In the genomic region with DNA sequence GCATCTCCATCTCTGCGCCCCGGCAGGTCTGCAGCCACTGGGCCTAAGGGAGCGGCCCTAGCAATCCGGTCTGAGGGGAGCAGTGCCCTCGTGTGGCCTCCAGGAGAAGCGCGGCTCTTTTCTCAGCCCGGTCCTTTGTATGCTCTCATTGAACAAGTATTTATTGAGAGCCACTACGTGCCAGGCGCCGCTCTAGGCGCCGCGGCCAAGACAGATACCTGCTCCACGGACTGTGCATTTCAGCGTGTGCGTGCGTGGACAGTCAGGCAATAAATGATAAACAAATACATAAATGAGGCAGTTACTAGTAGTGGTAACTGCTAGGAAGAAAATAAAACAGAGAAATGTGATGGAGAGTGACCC, we compare ENCODE assay signal across 8 cellular contexts. TPM values are rescaled to one million over a fixed set of nuclear protein-coding genes. Genes with fewer than 3 reads are reported as not detected.
A peak's percentile ranks its signal among the peaks of the same experiment; 100 is the strongest.
DNase-seq lines count a peak whose midpoint lies in the region; ATAC-seq and TF ChIP-seq lines count a peak whose summit lies in the region.

No MANE protein-coding gene starts in this region.

- H3K9me2 ChIP-seq in OCI-LY7 (ENCODE audit: insufficient read depth, low read length), result no peaks in the 10 kb centered on the region

- peaks cover 6% of the 10 kb centered on the region in 2 donors for H3K27me3 Mint-ChIP-seq in natural killer cell (ENCODE audit: low read depth in 2 of 2)

- peak overlapping the region; percentile 56; the same call in 1 of the 2 replicates for H2AFZ ChIP-seq in OCI-LY7 (ENCODE audit: low read length)

- TF ChIP-seq RAD21 in Ishikawa (IDR thresholded peaks at IDR 0.05; ENCODE audit: low read depth), result peak; percentile 86

- WGBS in esophagus muscularis mucosa, result under 1% methylated on average over 16 of the region's 18 CpGs

- H3K27ac ChIP-seq in OCI-LY7 (ENCODE audit: low read depth, low read length, poor library complexity, severe bottlenecking) (no peak overlapping the region), esophagus muscularis mucosa (replicated peaks in 1 of 4) (no peak overlapping the region)

- H3K4me1 ChIP-seq in OCI-LY7 (ENCODE audit: insufficient read depth, low read length, poor library complexity, severe bottlenecking) (peaks cover 6% of the 10 kb centered on the region), esophagus muscularis mucosa (peaks cover 4 to 11% (median 10%) of the 10 kb centered on the region in 4 donors)

- no TSS peak for BruUV-seq in OCI-LY7 (replicated peaks; lab: Mats Ljungman, UMichigan)

- H3K9me3 ChIP-seq in OCI-LY7 (ENCODE audit: low read length) (no peaks in the 10 kb centered on the region), esophagus muscularis mucosa (no peaks in the 10 kb centered on the region)

- peak; percentile 82 for DNase-seq in DMS53 treated with DMSO at 0.1 percent for 48 hours (lab: John Stamatoyannopoulos, UW; ENCODE audit: unreplicated experiment)
- DNase-seq in OCI-LY7 (ENCODE audit: low spot score), result peak; percentile 80
- peak; percentile 75 for DNase-seq in activated T-cell treated with anti-CD3 and anti-CD28 coated beads, Interleukin-2, amount 50 U/mL, for 1 hour
- peak; percentile 96 for DNase-seq in esophagus muscularis mucosa (ENCODE audit: extremely low spot score)
- peak; percentile 57 for DNase-seq in natural killer cell
- peak; percentile 68 for DNase-seq in stimulated activated naive CD4-positive, alpha-beta T cell treated with Interleukin-2 at 50 U/mL for 16 hours (lab: John Stamatoyannopoulos, UW)

- H3K4me1 Mint-ChIP-seq in natural killer cell, result peaks cover 7 to 8% of the 10 kb centered on the region in 2 donors

- TF ChIP-seq EP300 in Ishikawa (IDR thresholded peaks at IDR 0.05; ENCODE audit: borderline replicate concordance) (no peak), esophagus muscularis mucosa (IDR thresholded peaks at IDR 0.05) (no peak)

- peak overlapping the region in 1 of 2 donors; percentile 4 for H3K27ac Mint-ChIP-seq in natural killer cell

- H3K27me3 ChIP-seq in esophagus muscularis mucosa, result no peaks in the 10 kb centered on the region

- ATAC-seq in GM21717 (IDR thresholded peaks at IDR 0.05; ENCODE audit: unreplicated experiment), result peak; percentile 94
- peak; percentile 94 to 100 (median 99) for ATAC-seq in natural killer cell

- POLR2A ChIA-PET in OCI-LY7 (lab: Charles Lee), result interaction anchor here (0.6 kb wide), 1 partner anchor 149 kb away, joined by 3 read pairs; no protein-coding TSS in a partner anchor

- H3K4me3 Mint-ChIP-seq in natural killer cell, result peak overlapping the region; percentile 83

- H3K36me3 ChIP-seq in OCI-LY7 (ENCODE audit: insufficient read depth, low read length) (no peaks in the 10 kb centered on the region), esophagus muscularis mucosa (no peaks in the 10 kb centered on the region)

- intact Hi-C loops in OCI-LY7 (cut with micrococcal nuclease; ENCODE audit: unreplicated experiment), result loop anchor here (1.0 kb wide), 2 partner anchors 113 to 117 kb away; no protein-coding TSS in a partner anchor
- intact Hi-C loops in esophagus muscularis mucosa (cut with DNase I), result loop anchor here (2.0 to 10.0 kb wide), 2 partner anchors 115 to 183 kb away; partner anchors contain the start of gene CYSTM1
- intact Hi-C loops in natural killer cell (cut with micrococcal nuclease), result no loop called here

- no peak for TF ChIP-seq POLR2A in esophagus muscularis mucosa (IDR thresholded peaks at IDR 0.05; ENCODE audit: low read depth)

- peak overlapping the region; percentile 36 for H3K4me2 ChIP-seq in OCI-LY7 (ENCODE audit: low read length)

- H3K4me3 ChIP-seq in OCI-LY7 (ENCODE audit: low read depth, low read length, poor library complexity, severe bottlenecking), result no peak overlapping the region
- peak overlapping the region; percentile 17 to 29 (median 24) for H3K4me3 ChIP-seq in esophagus muscularis mucosa

- no peaks in the 10 kb centered on the region for H3K79me2 ChIP-seq in OCI-LY7 (ENCODE audit: insufficient read depth, low read depth, low read length)

- no peaks in the 10 kb centered on the region for H3K9me3 Mint-ChIP-seq in natural killer cell

- H4K20me1 ChIP-seq in OCI-LY7 (ENCODE audit: insufficient read depth, low read length), result no peaks in the 10 kb centered on the region

- peak; percentile 93 for TF ChIP-seq CTCF in OCI-LY7 (conservative IDR thresholded peaks at IDR 0.05; ENCODE audit: low read length)
- TF ChIP-seq CTCF in esophagus muscularis mucosa (IDR thresholded peaks at IDR 0.05), result peak; percentile 88 to 97 (median 93)
- TF ChIP-seq CTCF in natural killer cell (IDR thresholded peaks at IDR 0.05), result peak; percentile 84

- no peaks in the 10 kb centered on the region for H3K36me3 Mint-ChIP-seq in natural killer cell

- CTCF ChIA-PET in OCI-LY7 (lab: Charles Lee; ENCODE audit: unreplicated experiment), result interaction anchor here (1.7 kb wide), 1 partner anchor 118 kb away, joined by 12 read pairs; no protein-coding TSS in a partner anchor

TF ChIP-seq in Ishikawa, 13 proteins besides CTCF, POLR2A, EP300 and RAD21:
- TF ChIP-seq TEAD4 (IDR thresholded peaks at IDR 0.05), result peak; percentile 69
- no peak for TF ChIP-seq CEBPB (IDR thresholded peaks at IDR 0.05)

RNA-seq across cellular contexts. Expression of gene SLC4A9, which starts 2.3 kb away (rescaled TPM):
- 0.05 and 0.22 TPM in 2 replicates for total RNA-seq in OCI-LY7 (2014; rRNA removed; shearing (Covaris generic))
- total RNA-seq in OCI-LY7 (2022) (2.6 and 5.1 TPM in 2 replicates), esophagus muscularis mucosa (not detected), natural killer cell (not detected)

RNA-seq across cellular contexts. Expression of gene HBEGF, which starts 11.3 kb away (rescaled TPM):
- 4.7 and 5.6 TPM in 2 replicates for total RNA-seq in OCI-LY7 (2014; rRNA removed; shearing (Covaris generic))
- total RNA-seq in OCI-LY7 (2022), result 20.2 and 30.9 TPM in 2 replicates
- 10 to 100 TPM in 1 of 4 donors, 1 to 10 TPM in 3; 6.6 to 20.0 (median 8.2) TPM for total RNA-seq in esophagus muscularis mucosa
- 1 to 10 TPM; 5.1 to 9.9 (median 7.8) TPM for total RNA-seq in natural killer cell

RNA-seq across cellular contexts. Expression of gene ANKHD1, which starts 43.9 kb away (rescaled TPM):
- 90.6 and 91.5 TPM in 2 replicates for total RNA-seq in OCI-LY7 (2014; rRNA removed; shearing (Covaris generic))
- total RNA-seq in OCI-LY7 (2022) (138 and 143 TPM in 2 replicates), esophagus muscularis mucosa (10 to 100 TPM; 58.3 to 94.3 (median 62.2) TPM), natural killer cell (100 to 1,000 TPM; 225 to 239 (median 230) TPM)

RNA-seq across cellular contexts. Expression of gene PFDN1, which starts 54.8 kb away (rescaled TPM):
- 36.6 and 51.3 TPM in 2 replicates for total RNA-seq in OCI-LY7 (2014; rRNA removed; shearing (Covaris generic))
- 73.9 and 82.1 TPM in 2 replicates for total RNA-seq in OCI-LY7 (2022)
- 100 to 1,000 TPM in 2 of 4 donors, 10 to 100 TPM in 2; 84.8 to 126 (median 101) TPM for total RNA-seq in esophagus muscularis mucosa
- total RNA-seq in natural killer cell, result 10 to 100 TPM; 28.0 to 39.1 (median 37.6) TPM
